Comparison of ENCODE assay signal across 11 cellular contexts in the genomic region with DNA sequence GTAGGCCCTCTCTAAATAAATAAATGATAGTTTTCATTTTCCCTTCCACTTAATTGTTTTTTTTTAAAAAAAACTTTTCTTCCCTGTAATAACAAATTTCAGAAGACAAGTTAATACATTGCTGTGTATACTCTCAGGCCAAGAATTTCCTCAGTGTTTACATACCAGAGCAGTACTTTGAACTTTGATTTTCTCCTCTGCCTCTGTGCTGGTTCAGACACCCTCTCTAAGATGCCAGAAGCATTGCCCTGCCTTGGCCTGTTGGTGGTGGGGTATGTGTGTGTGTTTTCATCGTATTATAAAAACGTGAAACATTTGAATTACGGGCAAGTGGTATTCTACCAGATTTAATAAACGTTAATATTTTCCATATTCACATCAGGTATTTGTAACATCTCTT.
A peak's percentile ranks its signal among the peaks of the same experiment; 100 is the strongest.
DNase-seq lines count a peak whose midpoint lies in the region; ATAC-seq and TF ChIP-seq lines count a peak whose summit lies in the region.
"Had no signal": no experiment of that assay in that cellular context is flagged by ENCODE, and none has a peak within 500 bp of the region (broad histone marks: within the 10 kb centered on the region; RNA-seq: fewer than 3 reads in every experiment).

No MANE protein-coding gene starts in this region.

- no peak overlapping the region for H3K4me3 Mint-ChIP-seq in activated CD4-positive, alpha-beta T cell treated with anti-CD3 and anti-CD28 coated beads, Interleukin-2, amount 10 ng/mL, durations not matched to agents 7 days and 5 days
- peak overlapping the region; percentile 50 for H3K4me3 Mint-ChIP-seq in activated naive CD8-positive, alpha-beta T cell treated with anti-CD3 and anti-CD28 coated beads for 36 hours
- H3K4me3 Mint-ChIP-seq: neural crest cell had no signal

- H3K4me1 ChIP-seq in left lung: peaks cover 52 to 86% of the 10 kb centered on the region in 2 donors
- peaks cover 22 to 92% (median 83%) of the 10 kb centered on the region in 5 donors for H3K4me1 ChIP-seq in subcutaneous abdominal adipose tissue (ENCODE audit: control insufficient read depth in 5 of 5, insufficient read depth in 5 of 5, low read length in 5 of 5)

- H3K4me3 ChIP-seq in left lung (no peak overlapping the region), subcutaneous abdominal adipose tissue (ENCODE audit: low read depth in 1 of 5, low read length in 5 of 5) (no peak overlapping the region)

- peak overlapping the region in 4 of 5 donors; percentile 40 to 62 (median 50) for H3K9ac ChIP-seq in subcutaneous abdominal adipose tissue (ENCODE audit: low read length in 5 of 5)

- no peaks in the 10 kb centered on the region for H3K27me3 Mint-ChIP-seq in activated CD4-positive, alpha-beta T cell treated with anti-CD3 and anti-CD28 coated beads, Interleukin-2, amount 10 ng/mL, durations not matched to agents 7 days and 5 days
- H3K27me3 Mint-ChIP-seq in activated naive CD8-positive, alpha-beta T cell treated with anti-CD3 and anti-CD28 coated beads for 36 hours: no peaks in the 10 kb centered on the region

- TF ChIP-seq CTCF in left lung (IDR thresholded peaks at IDR 0.05): no peak

- CTCF ChIA-PET in activated CD4-positive, alpha-beta T cell treated with anti-CD3 and anti-CD28 coated beads, Interleukin-2, amount 10 ng/mL, durations not matched to agents 7 days and 5 days (lab: Charles Lee): interaction anchor here (0.6 to 3.7 kb wide), 7 partner anchors 11 to 1375 kb away, joined by 3 to 19 read pairs (median 6); no protein-coding TSS in a partner anchor

- H3K27ac ChIP-seq in left lung (peak overlapping the region; percentile 61 to 77), subcutaneous abdominal adipose tissue (ENCODE audit: low read depth, low read length) (peak overlapping the region; percentile 95), caudate nucleus (ENCODE audit: low read depth, low read length) (no peak overlapping the region)

- POLR2A ChIA-PET in activated CD4-positive, alpha-beta T cell treated with anti-CD3 and anti-CD28 coated beads, Interleukin-2, amount 10 ng/mL, durations not matched to agents 7 days and 5 days (lab: Charles Lee): interaction anchor here (0.6 to 1.8 kb wide), 3 partner anchors 12 to 70 kb away, joined by 3 to 6 read pairs (median 3); a partner anchor contains a TSS

- H3K9me3 ChIP-seq in left lung (no peaks in the 10 kb centered on the region), subcutaneous abdominal adipose tissue (ENCODE audit: control insufficient read depth in 5 of 5, low read length in 5 of 5) (no peaks in the 10 kb centered on the region)

- no peak for DNase-seq in activated CD4-positive, alpha-beta T cell treated with anti-CD3 and anti-CD28 coated beads, Interleukin-2, amount 10 ng/mL, durations not matched to agents 7 days and 5 days
- no peak for DNase-seq in activated CD4-positive, alpha-beta T cell treated with anti-CD3 and anti-CD28 coated beads, Interleukin-2, amount 50 U/mL, for 48 hours
- DNase-seq in activated naive CD8-positive, alpha-beta T cell treated with anti-CD3 and anti-CD28 coated beads for 36 hours: no peak
- DNase-seq in left lung: no peak
- no peak for DNase-seq in caudate nucleus (lab: John Stamatoyannopoulos, UW)
- DNase-seq: C1 segment of cervical spinal cord, substantia nigra had no signal

- no peaks in the 10 kb centered on the region for H3K9me3 Mint-ChIP-seq in activated CD4-positive, alpha-beta T cell treated with anti-CD3 and anti-CD28 coated beads, Interleukin-2, amount 10 ng/mL, durations not matched to agents 7 days and 5 days
- no peaks in the 10 kb centered on the region for H3K9me3 Mint-ChIP-seq in activated naive CD8-positive, alpha-beta T cell treated with anti-CD3 and anti-CD28 coated beads for 36 hours
- H3K9me3 Mint-ChIP-seq: neural crest cell had no signal

- H3K36me3 ChIP-seq in left lung (no peaks in the 10 kb centered on the region), subcutaneous abdominal adipose tissue (ENCODE audit: control insufficient read depth in 5 of 5, insufficient read depth in 5 of 5, low read length in 5 of 5) (no peaks in the 10 kb centered on the region)

- H3K27ac Mint-ChIP-seq in activated CD4-positive, alpha-beta T cell treated with anti-CD3 and anti-CD28 coated beads, Interleukin-2, amount 10 ng/mL, durations not matched to agents 7 days and 5 days: peak overlapping the region; percentile 88
- peak overlapping the region; percentile 75 for H3K27ac Mint-ChIP-seq in activated naive CD8-positive, alpha-beta T cell treated with anti-CD3 and anti-CD28 coated beads for 36 hours

- no peaks in the 10 kb centered on the region for H3K27me3 ChIP-seq in left lung
- H3K27me3 ChIP-seq in subcutaneous abdominal adipose tissue (ENCODE audit: control insufficient read depth in 5 of 5, insufficient read depth in 4 of 5, low read length in 5 of 5): no peaks in the 10 kb centered on the region

- peaks cover 46% of the 10 kb centered on the region for H3K36me3 Mint-ChIP-seq in activated CD4-positive, alpha-beta T cell treated with anti-CD3 and anti-CD28 coated beads, Interleukin-2, amount 10 ng/mL, durations not matched to agents 7 days and 5 days (ENCODE audit: low read depth)
- H3K36me3 Mint-ChIP-seq in activated naive CD8-positive, alpha-beta T cell treated with anti-CD3 and anti-CD28 coated beads for 36 hours: peaks cover 13% of the 10 kb centered on the region

- intact Hi-C loops in left lung (cut with DNase I): no loop called here

- peaks cover 98% of the 10 kb centered on the region for H3K4me1 Mint-ChIP-seq in activated CD4-positive, alpha-beta T cell treated with anti-CD3 and anti-CD28 coated beads, Interleukin-2, amount 10 ng/mL, durations not matched to agents 7 days and 5 days
- peaks cover 71% of the 10 kb centered on the region for H3K4me1 Mint-ChIP-seq in activated naive CD8-positive, alpha-beta T cell treated with anti-CD3 and anti-CD28 coated beads for 36 hours

- ATAC-seq in left lung (peak; percentile 76), HG02610 (IDR thresholded peaks at IDR 0.05; ENCODE audit: unreplicated experiment) (no peak), HG02763 (IDR thresholded peaks at IDR 0.05; ENCODE audit: unreplicated experiment) (no peak)
